ENCODE assay signal across 10 cellular contexts in genomic region chr14:65359503-65359902, GRCh38. TPM values are rescaled to one million over a fixed set of nuclear protein-coding genes. Genes with fewer than 3 reads are reported as not detected.
DNase-seq lines count a peak whose midpoint lies in the region; ATAC-seq, FAIRE-seq and TF ChIP-seq lines count a peak whose summit lies in the region.
"Had no signal": no experiment of that assay in that cellular context is flagged by ENCODE, and none has a peak within 500 bp of the region (broad histone marks: within the 10 kb centered on the region; RNA-seq: fewer than 3 reads in every experiment).

No MANE protein-coding gene starts in this region.

- H3K36me3 ChIP-seq in fibroblast of lung (ENCODE audit: control insufficient read depth, insufficient read depth, low read length) (no peaks in the 10 kb centered on the region), sigmoid colon (no peaks in the 10 kb centered on the region), adrenal gland (replicated peaks in 1 of 2) (no peaks in the 10 kb centered on the region)
- H3K36me3 ChIP-seq: upper lobe of left lung had no signal

- no peaks in the 10 kb centered on the region for H3K79me2 ChIP-seq in fibroblast of lung (ENCODE audit: control insufficient read depth, insufficient read depth, low read length)

- H3K9me3 ChIP-seq in A549 (no peaks in the 10 kb centered on the region), fibroblast of lung (ENCODE audit: control insufficient read depth, insufficient read depth, low read depth, low read length) (no peaks in the 10 kb centered on the region), sigmoid colon (no peaks in the 10 kb centered on the region), adrenal gland (replicated peaks in 1 of 3) (no peaks in the 10 kb centered on the region)
- H3K9me3 ChIP-seq: upper lobe of left lung had no signal

- H3K4me2 ChIP-seq in A549 = no peak overlapping the region
- H3K4me2 ChIP-seq in fibroblast of lung (ENCODE audit: extremely low read depth, insufficient read depth, low read length) = no peak overlapping the region

- TF ChIP-seq POLR2A in A549 (IDR thresholded peaks at IDR 0.05; ENCODE audit: low read length) = no peak
- TF ChIP-seq POLR2A in sigmoid colon (IDR thresholded peaks at IDR 0.05) = no peak
- TF ChIP-seq POLR2A in adrenal gland (IDR thresholded peaks at IDR 0.05) = no peak

- DNase-seq in A549 (ENCODE audit: low read depth in 1 of 2, low spot score in 1 of 2) (peak in 1 of 2 experiments; percentile 19), RPMI8226 (peak; percentile 22), fibroblast of lung (ENCODE audit: low read depth in 2 of 2) (peak; percentile 54 to 78), GM13977 (ENCODE audit: low spot score) (no peak), sigmoid colon (no peak), adrenal gland (no peak)
- DNase-seq: NCI-H2029, upper lobe of left lung had no signal

- intact Hi-C loops in sigmoid colon (cut with DNase I) (no loop called here), adrenal gland (cut with DNase I) (no loop called here)

- H3K4me3 ChIP-seq in A549 (no peak overlapping the region), fibroblast of lung (replicated peaks in 1 of 4; ENCODE audit: control extremely low read depth in 1 of 4, insufficient read depth in 1 of 4, low read depth in 3 of 4, low read length in 4 of 4) (no peak overlapping the region), sigmoid colon (no peak overlapping the region), adrenal gland (no peak overlapping the region)
- H3K4me3 ChIP-seq: upper lobe of left lung had no signal

- H3K9ac ChIP-seq in fibroblast of lung (ENCODE audit: insufficient read depth, low read length) = no peak overlapping the region

- H3K27ac ChIP-seq in A549 = no peak overlapping the region
- H3K27ac ChIP-seq in fibroblast of lung (ENCODE audit: insufficient read depth, low read length) = no peak overlapping the region
- H3K27ac ChIP-seq in sigmoid colon = no peak overlapping the region
- no peak overlapping the region for H3K27ac ChIP-seq in adrenal gland
- H3K27ac ChIP-seq: upper lobe of left lung had no signal

- POLR2A ChIA-PET in A549 (lab: Yijun Ruan, JAX) = interaction anchor here (1.0 kb wide), 1 partner anchor 52 kb away, joined by 4 read pairs; the partner anchor contains the start of gene FUT8

- CTCF ChIA-PET in A549 (lab: Yijun Ruan, JAX) = interaction anchor here (0.6 to 1.5 kb wide), 7 partner anchors 26 to 292 kb away, joined by 3 to 5 read pairs (median 3); no protein-coding TSS in a partner anchor

- H3K4me1 ChIP-seq in A549 (peaks cover 11% of the 10 kb centered on the region), fibroblast of lung (ENCODE audit: control insufficient read depth, extremely low read depth, insufficient read depth, low read length) (no peaks in the 10 kb centered on the region), sigmoid colon (peaks cover 0 to 37% (median 30%) of the 10 kb centered on the region in 4 donors), adrenal gland (replicated peaks in 1 of 2) (no peaks in the 10 kb centered on the region)
- H3K4me1 ChIP-seq: upper lobe of left lung had no signal

- ATAC-seq in A549 (no peak; a peak in 1 of 6 replicates), GM19351 (IDR thresholded peaks at IDR 0.05; ENCODE audit: unreplicated experiment) (no peak)

- no peak for TF ChIP-seq RAD21 in A549 (conservative IDR thresholded peaks at IDR 0.05 in 1 of 2, IDR thresholded peaks at IDR 0.05 in 1 of 2)

- H4K20me1 ChIP-seq in fibroblast of lung (ENCODE audit: control insufficient read depth, extremely low read depth, insufficient read depth, low read length) = no peaks in the 10 kb centered on the region

- H2AFZ ChIP-seq in fibroblast of lung (ENCODE audit: low read length) = no peak overlapping the region

- peak; percentile 14; the same call in 1 of the 3 replicates for TF ChIP-seq CTCF in A549 (IDR thresholded peaks at IDR 0.05)
- TF ChIP-seq CTCF in GM12872 (IDR thresholded peaks at IDR 0.05; ENCODE audit: insufficient read depth, low read depth, low read length) = peak; percentile 24; the same call in 1 of the 3 replicates
- peak in 1 of 2 donors; percentile 17 for TF ChIP-seq CTCF in fibroblast of lung (conservative IDR thresholded peaks at IDR 0.05 in 1 of 2, IDR thresholded peaks at IDR 0.05 in 1 of 2; ENCODE audit: low read depth in 1 of 2, low read length in 2 of 2)
- no peak for TF ChIP-seq CTCF in GM13977 (IDR thresholded peaks at IDR 0.05; ENCODE audit: extremely low read depth, insufficient read depth, missing control alignments)
- TF ChIP-seq CTCF in sigmoid colon (IDR thresholded peaks at IDR 0.05) = no peak
- TF ChIP-seq CTCF in adrenal gland (IDR thresholded peaks at IDR 0.05) = no peak

- in situ Hi-C loops in GM13977 (cut with MboI; ENCODE audit: low pct_unique_long_range_greater_than_20kb, low sequenced_read_pairs, unreplicated experiment) = no loop called here

- no peak for FAIRE-seq in A549 (lab: Jason Lieb, UNC)

- H3K27me3 ChIP-seq in fibroblast of lung (ENCODE audit: control insufficient read depth, insufficient read depth, low read length) (no peaks in the 10 kb centered on the region), sigmoid colon (no peaks in the 10 kb centered on the region), adrenal gland (no peaks in the 10 kb centered on the region)
- H3K27me3 ChIP-seq: upper lobe of left lung had no signal

- TF ChIP-seq EP300 in A549 (IDR thresholded peaks at IDR 0.05) (no peak), sigmoid colon (IDR thresholded peaks at IDR 0.05) (no peak)

- WGBS in A549 (ENCODE audit: missing lambda C conversion rate) = 49% methylated on average over 3 of the region's 3 CpGs
- WGBS in sigmoid colon, 2 donors = 50 to 61% methylated on average over 3 of the region's 3 CpGs
- WGBS in adrenal gland, 4 donors = 49 to 64% (median 59%) methylated on average over 3 of the region's 3 CpGs

TF ChIP-seq in A549, 52 proteins besides CTCF, POLR2A, EP300 and RAD21:
- TF ChIP-seq CEBPB (IDR thresholded peaks at IDR 0.05) (no peak), KDM5A (IDR thresholded peaks at IDR 0.05) (no peak), HMGXB4 (CRISPR knock-in tag; IDR thresholded peaks at IDR 0.05; ENCODE audit: borderline replicate concordance) (no peak), SMC3 (IDR thresholded peaks at IDR 0.05) (0 out of 3 replicates have a peak, but pooled peaks have one; percentile 17), MAZ (IDR thresholded peaks at IDR 0.05; ENCODE audit: borderline replicate concordance, low read depth, low read length) (no peak), MAFK (IDR thresholded peaks at IDR 0.05; ENCODE audit: partially characterized antibody) (peak; percentile 39)

RNA-seq across cellular contexts. Expression of gene FUT8, which starts 53.0 kb away (rescaled TPM):
- polyA plus RNA-seq in A549 (2011; rRNA removed) (20.3 and 27.5 TPM in 2 replicates), A549 (2017; fragmentation: RNase III; extraction: RNeasy Plus Mini Kit Qiagen cat#74134 plus additional on column Dnase treatment) (21.3 to 25.8 TPM (median 22.9 TPM) in 3 replicates), fibroblast of lung (43.1 and 51.4 TPM in 2 replicates), sigmoid colon (10 to 100 TPM in 1 of 3 donors, 1 to 10 TPM in 2; 2.5 to 17.4 (median 7.2) TPM), adrenal gland (10 to 100 TPM in 1 of 3 donors, 1 to 10 TPM in 2; 7.8 to 19.1 (median 8.4) TPM)
- 5.6 and 6.7 TPM in 2 replicates for polyA plus RNA-seq in A549 (2012; cell fraction: cytosol; rRNA removed)
- 3.2 and 4.7 TPM in 2 replicates for polyA plus RNA-seq in A549 (2012; cell fraction: nucleus; rRNA removed)
- 21.2 and 22.4 TPM in 2 replicates for polyA minus RNA-seq in A549 (2011; rRNA and poly(A)+ RNA removed)
- total RNA-seq in fibroblast of lung (95.8 and 105 TPM in 2 replicates), sigmoid colon (10 to 100 TPM; 22.0 to 53.9 (median 33.0) TPM), adrenal gland (10 to 100 TPM; 14.3 to 32.1 (median 24.1) TPM)
- 29.2 and 29.3 TPM in 2 replicates for polyA plus RNA-seq in fibroblast of lung (2012)
- 6.8 and 15.6 TPM in 2 replicates for polyA minus RNA-seq in fibroblast of lung (ENCODE audit: low replicate concordance)

Comparison
In these comparisons a context has a peak if more than half of its experiments do, and no peak if none do; other contexts are left out.
1. DNase-seq: peak in RPMI8226 (single experiment) and fibroblast of lung (2 of 2); none in GM13977 (single experiment), sigmoid colon (single experiment) and adrenal gland (0 of 7).
2. CTCF ChIP-seq: peak in A549 (single experiment) and GM12872 (single experiment); none in GM13977 (single experiment), sigmoid colon (0 of 4) and adrenal gland (0 of 6).